ENCODE assay signal across 30 cellular contexts in genomic region chr15:87866961-87867360, GRCh38.
"Had no signal": no experiment of that assay in that cellular context is flagged by ENCODE, and none has a peak within 500 bp of the region (broad histone marks: within the 10 kb centered on the region; RNA-seq: fewer than 3 reads in every experiment).

No MANE protein-coding gene starts in this region.

- H3K4me3 ChIP-seq: ascending aorta, breast epithelium, cardiac muscle cell, coronary artery, dorsolateral prefrontal cortex, esophagus muscularis mucosa, gastrocnemius medialis, heart left ventricle had no signal

- H3K4me1 ChIP-seq: ascending aorta, breast epithelium, esophagus muscularis mucosa, foreskin keratinocyte, gastrocnemius medialis, heart left ventricle had no signal

- H3K9me3 Mint-ChIP-seq: activated CD4-positive, alpha-beta memory T cell treated with anti-CD3 and anti-CD28 coated beads for 36 hours; activated naive CD4-positive, alpha-beta T cell treated with anti-CD3 and anti-CD28 coated beads for 36 hours; activated naive CD8-positive, alpha-beta T cell treated with anti-CD3 and anti-CD28 coated beads, Interleukin-2, amount 10 ng/mL, durations not matched to agents 7 days and 5 days; activated T-helper 1 cell treated with anti-CD3 and anti-CD28 coated beads, Interleukin-12 subunit alpha, Interleukin-12 subunit beta, Interleukin-2, Interleukin-4 antibody, amounts not matched to agents 30 ng/mL and 10 ng/mL and 1 ng/mL, durations not matched to agents 14 hours and 24 hours and 36 hours; activated T-helper 2 cell treated with anti-CD3 and anti-CD28 coated beads, Interferon-gamma antibody, Interleukin-2, Interleukin-4, amounts not matched to agents 10 μg/mL and 5 μg/mL and 100 μg/mL, durations not matched to agents 14 hours and 24 hours and 36 hours; dendritic cell treated with granulocyte-macrophage colony-stimulating factor and Interleukin-4, amounts not matched to agents 40 ng/mL and 50 ng/mL, for 4 days had no signal

- H3K27ac Mint-ChIP-seq: activated CD4-positive, alpha-beta memory T cell treated with anti-CD3 and anti-CD28 coated beads for 36 hours; activated CD8-positive, alpha-beta memory T cell treated with anti-CD3 and anti-CD28 coated beads, Interleukin-2, amount 10 ng/mL, durations not matched to agents 7 days and 5 days; activated CD8-positive, alpha-beta T cell treated with anti-CD3 and anti-CD28 coated beads, Interleukin-2, amount 10 ng/mL, durations not matched to agents 7 days and 5 days; activated naive CD4-positive, alpha-beta T cell treated with anti-CD3 and anti-CD28 coated beads for 36 hours; activated naive CD4-positive, alpha-beta T cell treated with anti-CD3 and anti-CD28 coated beads, Interleukin-2, amount 50 U/mL, for 24 hours; activated naive CD8-positive, alpha-beta T cell treated with anti-CD3 and anti-CD28 coated beads, Interleukin-2, amount 10 ng/mL, durations not matched to agents 7 days and 5 days; activated T-helper 1 cell treated with anti-CD3 and anti-CD28 coated beads, Interleukin-12 subunit alpha, Interleukin-12 subunit beta, Interleukin-2, Interleukin-4 antibody, amounts not matched to agents 30 ng/mL and 10 ng/mL and 1 ng/mL, durations not matched to agents 14 hours and 24 hours and 36 hours; activated T-helper 2 cell treated with anti-CD3 and anti-CD28 coated beads, Interferon-gamma antibody, Interleukin-2, Interleukin-4, amounts not matched to agents 10 μg/mL and 5 μg/mL and 100 μg/mL, durations not matched to agents 14 hours and 24 hours and 36 hours; brain; dendritic cell treated with granulocyte-macrophage colony-stimulating factor and Interleukin-4, amounts not matched to agents 40 ng/mL and 50 ng/mL, for 4 days had no signal

- H3K9me3 ChIP-seq: ascending aorta, breast epithelium, esophagus muscularis mucosa, gastrocnemius medialis, heart left ventricle had no signal

- H3K36me3 ChIP-seq: ascending aorta, breast epithelium, cardiac muscle cell, esophagus muscularis mucosa, gastrocnemius medialis, heart left ventricle had no signal

- DNase-seq: activated CD4-positive, alpha-beta memory T cell treated with anti-CD3 and anti-CD28 coated beads for 36 hours; activated CD4-positive, alpha-beta T cell treated with anti-CD3 and anti-CD28 coated beads for 1 hour; activated CD4-positive, alpha-beta T cell treated with anti-CD3 and anti-CD28 coated beads for 48 hours; activated CD8-positive, alpha-beta memory T cell treated with anti-CD3 and anti-CD28 coated beads, Interleukin-2, amount 10 ng/mL, durations not matched to agents 7 days and 5 days; activated CD8-positive, alpha-beta memory T cell treated with anti-CD3 and anti-CD28 coated beads, Interleukin-2, amount 50 U/mL, for 4 hours; activated CD8-positive, alpha-beta T cell treated with anti-CD3 and anti-CD28 coated beads, Interleukin-2, amount 10 ng/mL, durations not matched to agents 7 days and 5 days; activated effector memory CD4-positive, alpha-beta T cell treated with anti-CD3 and anti-CD28 coated beads, Interleukin-2, amount 50 U/mL, for 16 hours; activated naive CD4-positive, alpha-beta T cell treated with anti-CD3 and anti-CD28 coated beads for 36 hours; activated naive CD8-positive, alpha-beta T cell treated with anti-CD3 and anti-CD28 coated beads, Interleukin-2, amount 10 ng/mL, durations not matched to agents 7 days and 5 days; activated T-cell treated with anti-CD3 and anti-CD28 coated beads, Interleukin-2, amount 50 U/mL, for 1 hour; activated T-cell treated with anti-CD3 and anti-CD28 coated beads, Interleukin-2, amount 50 U/mL, for 48 hours; dorsolateral prefrontal cortex; effector memory CD4-positive, alpha-beta T cell; erythroblast; foreskin keratinocyte; gastrocnemius medialis; glutamatergic neuron; heart left ventricle; T-helper 2 cell had no signal

- H3K4me1 Mint-ChIP-seq: activated CD8-positive, alpha-beta memory T cell treated with anti-CD3 and anti-CD28 coated beads, Interleukin-2, amount 10 ng/mL, durations not matched to agents 7 days and 5 days; activated naive CD4-positive, alpha-beta T cell treated with anti-CD3 and anti-CD28 coated beads, Interleukin-2, amount 50 U/mL, for 24 hours; activated naive CD8-positive, alpha-beta T cell treated with anti-CD3 and anti-CD28 coated beads, Interleukin-2, amount 10 ng/mL, durations not matched to agents 7 days and 5 days; brain; central memory CD8-positive, alpha-beta T cell had no signal

- H3K27me3 ChIP-seq: ascending aorta, breast epithelium, dorsolateral prefrontal cortex, esophagus muscularis mucosa, foreskin keratinocyte, gastrocnemius medialis had no signal

- ATAC-seq: activated CD8-positive, alpha-beta memory T cell treated with anti-CD3 and anti-CD28 coated beads, Interleukin-2, amount 10 ng/mL, durations not matched to agents 7 days and 5 days; activated CD8-positive, alpha-beta T cell treated with anti-CD3 and anti-CD28 coated beads, Interleukin-2, amount 10 ng/mL, durations not matched to agents 7 days and 5 days; foreskin keratinocyte; gastrocnemius medialis; heart left ventricle had no signal

- H3K27ac ChIP-seq: ascending aorta, breast epithelium, cardiac muscle cell, coronary artery, dorsolateral prefrontal cortex, esophagus muscularis mucosa, foreskin keratinocyte, gastrocnemius medialis, heart left ventricle had no signal

- H3K27me3 Mint-ChIP-seq: activated CD8-positive, alpha-beta memory T cell treated with anti-CD3 and anti-CD28 coated beads, Interleukin-2, amount 10 ng/mL, durations not matched to agents 7 days and 5 days; activated naive CD4-positive, alpha-beta T cell treated with anti-CD3 and anti-CD28 coated beads, Interleukin-2, amount 50 U/mL, for 24 hours; activated naive CD8-positive, alpha-beta T cell treated with anti-CD3 and anti-CD28 coated beads, Interleukin-2, amount 10 ng/mL, durations not matched to agents 7 days and 5 days; brain had no signal

- H3K4me3 Mint-ChIP-seq: activated CD4-positive, alpha-beta memory T cell treated with anti-CD3 and anti-CD28 coated beads for 36 hours; activated CD8-positive, alpha-beta memory T cell treated with anti-CD3 and anti-CD28 coated beads, Interleukin-2, amount 10 ng/mL, durations not matched to agents 7 days and 5 days; activated CD8-positive, alpha-beta T cell treated with anti-CD3 and anti-CD28 coated beads, Interleukin-2, amount 10 ng/mL, durations not matched to agents 7 days and 5 days; activated naive CD4-positive, alpha-beta T cell treated with anti-CD3 and anti-CD28 coated beads for 36 hours; activated naive CD4-positive, alpha-beta T cell treated with anti-CD3 and anti-CD28 coated beads, Interleukin-2, amount 50 U/mL, for 24 hours; activated naive CD8-positive, alpha-beta T cell treated with anti-CD3 and anti-CD28 coated beads, Interleukin-2, amount 10 ng/mL, durations not matched to agents 7 days and 5 days; activated T-helper 1 cell treated with anti-CD3 and anti-CD28 coated beads, Interleukin-12 subunit alpha, Interleukin-12 subunit beta, Interleukin-2, Interleukin-4 antibody, amounts not matched to agents 30 ng/mL and 10 ng/mL and 1 ng/mL, durations not matched to agents 14 hours and 24 hours and 36 hours; brain; central memory CD8-positive, alpha-beta T cell; dendritic cell treated with granulocyte-macrophage colony-stimulating factor and Interleukin-4, amounts not matched to agents 40 ng/mL and 50 ng/mL, for 4 days had no signal

- H3K36me3 Mint-ChIP-seq: activated CD4-positive, alpha-beta memory T cell treated with anti-CD3 and anti-CD28 coated beads for 36 hours; activated CD8-positive, alpha-beta memory T cell treated with anti-CD3 and anti-CD28 coated beads, Interleukin-2, amount 10 ng/mL, durations not matched to agents 7 days and 5 days; activated naive CD4-positive, alpha-beta T cell treated with anti-CD3 and anti-CD28 coated beads, Interleukin-2, amount 50 U/mL, for 24 hours; activated naive CD8-positive, alpha-beta T cell treated with anti-CD3 and anti-CD28 coated beads, Interleukin-2, amount 10 ng/mL, durations not matched to agents 7 days and 5 days; brain had no signal
